In the genomic region with DNA sequence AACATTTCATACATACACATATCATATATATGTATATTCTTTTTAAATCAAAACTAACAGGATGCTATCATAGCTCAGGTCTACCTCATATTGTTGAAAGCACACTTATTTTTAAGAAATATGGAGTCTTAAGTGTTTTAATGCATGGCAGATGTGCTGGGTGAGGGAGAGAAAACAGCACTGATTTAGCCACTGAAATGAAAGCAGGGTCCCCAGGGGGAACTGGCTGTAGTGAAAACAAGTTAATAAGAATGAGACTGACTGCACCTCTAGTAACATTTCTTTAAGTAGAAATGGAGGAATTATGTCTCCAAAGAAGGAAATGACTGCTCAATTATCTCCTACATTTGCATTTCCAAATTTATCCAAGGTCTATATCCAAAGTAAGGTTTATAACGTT, we compare ENCODE assay signal across 34 cellular contexts.
"Had no signal": no experiment of that assay in that cellular context is flagged by ENCODE, and none has a peak within 500 bp of the region (broad histone marks: within the 10 kb centered on the region; RNA-seq: fewer than 3 reads in every experiment).

No MANE protein-coding gene starts in this region.

- H3K36me3 ChIP-seq: WERI-Rb-1 had no signal

- H3K4me2 ChIP-seq: KMS-11, PC-9 had no signal

- H2AFZ ChIP-seq: PC-9 had no signal

- DNase-seq: activated CD4-positive, alpha-beta memory T cell treated with anti-CD3 and anti-CD28 coated beads, Interleukin-2, amount 10 ng/mL, durations not matched to agents 7 days and 5 days; activated CD4-positive, alpha-beta T cell treated with anti-CD3 and anti-CD28 coated beads for 1 hour; activated CD4-positive, alpha-beta T cell treated with anti-CD3 and anti-CD28 coated beads for 48 hours; activated CD4-positive, CD25-positive, alpha-beta regulatory T cell; activated CD8-positive, alpha-beta memory T cell treated with anti-CD3 and anti-CD28 coated beads for 24 hours; activated CD8-positive, alpha-beta memory T cell treated with anti-CD3 and anti-CD28 coated beads, Interleukin-2, amount 10 ng/mL, durations not matched to agents 7 days and 5 days; activated CD8-positive, alpha-beta memory T cell treated with anti-CD3 and anti-CD28 coated beads, Interleukin-2, amount 50 U/mL, for 48 hours; activated effector memory CD4-positive, alpha-beta T cell treated with Interleukin-2 at 50 U/mL for 16 hours; activated naive CD4-positive, alpha-beta T cell treated with anti-CD3 and anti-CD28 coated beads, Interleukin-2, amount 10 ng/mL, durations not matched to agents 7 days and 5 days; activated naive CD8-positive, alpha-beta T cell treated with anti-CD3 and anti-CD28 coated beads, Interleukin-2, amount 50 U/mL, for 24 hours; activated T-cell treated with anti-CD3 and anti-CD28 coated beads, Interleukin-2, amount 50 U/mL, for 48 hours; anterior cingulate cortex; caudate nucleus; cerebellar nuclear complex; MM.1S; MV-4-11; NCI-H1092 treated with DMSO at 0.1 percent for 48 hours; NCI-H146; NCI-H187; NCI-H2029 treated with DMSO at 0.1 percent for 48 hours; NCI-H2107; NCI-H2227 treated with DMSO at 0.1 percent for 48 hours; NCI-H446; NCI-H510A treated with DMSO at 0.1 percent for 48 hours; PC-9; SIG-M5; SW 1271; T-helper 1 cell; T-helper 2 cell; T-helper 9 cell; WERI-Rb-1 had no signal

- ATAC-seq: activated CD8-positive, alpha-beta memory T cell treated with anti-CD3 and anti-CD28 coated beads, Interleukin-2, amount 10 ng/mL, durations not matched to agents 7 days and 5 days; activated naive CD8-positive, alpha-beta T cell treated with anti-CD3 and anti-CD28 coated beads, Interleukin-2, amount 50 U/mL, for 24 hours; Right ventricle myocardium inferior had no signal

- H3K9ac ChIP-seq: KMS-11 had no signal

- H3K27ac ChIP-seq: KMS-11, PC-9, RWPE1, WERI-Rb-1 had no signal

- H3K4me3 ChIP-seq: PC-9 had no signal
